In genomic region chr17:68399638-68400403, GRCh38 we compare ENCODE assay signal across 9 cellular contexts. TPM values are rescaled to one million over a fixed set of nuclear protein-coding genes. Genes with fewer than 3 reads are reported as not detected.
A peak's percentile ranks its signal among the peaks of the same experiment; 100 is the strongest.
DNase-seq lines count a peak whose midpoint lies in the region; ATAC-seq and TF ChIP-seq lines count a peak whose summit lies in the region.
"Had no signal": no experiment of that assay in that cellular context is flagged by ENCODE, and none has a peak within 500 bp of the region (broad histone marks: within the 10 kb centered on the region; RNA-seq: fewer than 3 reads in every experiment).

No MANE protein-coding gene starts in this region.

- peaks cover 38% of the 10 kb centered on the region for H3K36me3 Mint-ChIP-seq in activated CD8-positive, alpha-beta memory T cell treated with anti-CD3 and anti-CD28 coated beads, Interleukin-2, amount 10 ng/mL, durations not matched to agents 7 days and 5 days
- peaks cover under 1 to 1% of the 10 kb centered on the region in 2 donors for H3K36me3 Mint-ChIP-seq in activated T-cell treated with anti-CD3 and anti-CD28 coated beads, Interleukin-2, amount 50 U/mL, for 72 hours (ENCODE audit: insufficient read depth in 2 of 2)
- H3K36me3 Mint-ChIP-seq in progenitor cell of endocrine pancreas (ENCODE audit: insufficient read depth), result peaks cover 2% of the 10 kb centered on the region

- peak overlapping the region; percentile 41 for H3K4me2 ChIP-seq in hepatocyte

- H3K27ac Mint-ChIP-seq in activated CD8-positive, alpha-beta memory T cell treated with anti-CD3 and anti-CD28 coated beads, Interleukin-2, amount 10 ng/mL, durations not matched to agents 7 days and 5 days, result peak overlapping the region; percentile 44
- peak overlapping the region; percentile 92 for H3K27ac Mint-ChIP-seq in activated T-cell treated with anti-CD3 and anti-CD28 coated beads, Interleukin-2, amount 50 U/mL, for 72 hours
- no peak overlapping the region for H3K27ac Mint-ChIP-seq in progenitor cell of endocrine pancreas

- no peaks in the 10 kb centered on the region for H3K27me3 Mint-ChIP-seq in activated CD8-positive, alpha-beta memory T cell treated with anti-CD3 and anti-CD28 coated beads, Interleukin-2, amount 10 ng/mL, durations not matched to agents 7 days and 5 days
- no peaks in the 10 kb centered on the region for H3K27me3 Mint-ChIP-seq in activated T-cell treated with anti-CD3 and anti-CD28 coated beads, Interleukin-2, amount 50 U/mL, for 72 hours (ENCODE audit: low read depth)
- H3K27me3 Mint-ChIP-seq in progenitor cell of endocrine pancreas, result peaks cover 6% of the 10 kb centered on the region

- no peaks in the 10 kb centered on the region for H4K20me1 ChIP-seq in hepatocyte (ENCODE audit: insufficient read depth, poor library complexity, severe bottlenecking)

- H3K4me3 Mint-ChIP-seq in activated CD8-positive, alpha-beta memory T cell treated with anti-CD3 and anti-CD28 coated beads, Interleukin-2, amount 10 ng/mL, durations not matched to agents 7 days and 5 days, result no peak overlapping the region
- peak overlapping the region; percentile 72 to 76 for H3K4me3 Mint-ChIP-seq in activated T-cell treated with anti-CD3 and anti-CD28 coated beads, Interleukin-2, amount 50 U/mL, for 72 hours
- H3K4me3 Mint-ChIP-seq in progenitor cell of endocrine pancreas (ENCODE audit: low read depth), result no peak overlapping the region

- H3K9me2 ChIP-seq in hepatocyte (replicated peaks; ENCODE audit: insufficient read depth), result no peaks in the 10 kb centered on the region

- no peak overlapping the region for H3K4me3 ChIP-seq in hepatocyte
- no peak overlapping the region for H3K4me3 ChIP-seq in transverse colon
- H3K4me3 ChIP-seq: coronary artery had no signal

- peak overlapping the region; percentile 80 for H3K27ac ChIP-seq in hepatocyte
- no peak overlapping the region for H3K27ac ChIP-seq in transverse colon
- H3K27ac ChIP-seq: coronary artery had no signal

- H3K27me3 ChIP-seq in hepatocyte (no peaks in the 10 kb centered on the region), transverse colon (no peaks in the 10 kb centered on the region)

- intact Hi-C loops in transverse colon (cut with DNase I; ENCODE audit: low total_unique reads), result no loop called here

- H3K4me1 Mint-ChIP-seq in activated CD8-positive, alpha-beta memory T cell treated with anti-CD3 and anti-CD28 coated beads, Interleukin-2, amount 10 ng/mL, durations not matched to agents 7 days and 5 days, result peaks cover 34% of the 10 kb centered on the region
- peaks cover 43% of the 10 kb centered on the region for H3K4me1 Mint-ChIP-seq in activated T-cell treated with anti-CD3 and anti-CD28 coated beads, Interleukin-2, amount 50 U/mL, for 72 hours (ENCODE audit: low read depth)
- H3K4me1 Mint-ChIP-seq in progenitor cell of endocrine pancreas (ENCODE audit: low read depth), result peaks cover 2% of the 10 kb centered on the region

- H3K9me3 Mint-ChIP-seq in activated CD8-positive, alpha-beta memory T cell treated with anti-CD3 and anti-CD28 coated beads, Interleukin-2, amount 10 ng/mL, durations not matched to agents 7 days and 5 days (ENCODE audit: low read depth), result peaks cover 11% of the 10 kb centered on the region
- no peaks in the 10 kb centered on the region for H3K9me3 Mint-ChIP-seq in activated T-cell treated with anti-CD3 and anti-CD28 coated beads, Interleukin-2, amount 50 U/mL, for 72 hours
- peaks cover 9% of the 10 kb centered on the region for H3K9me3 Mint-ChIP-seq in progenitor cell of endocrine pancreas (ENCODE audit: low read depth)

- H3K4me1 ChIP-seq in hepatocyte (ENCODE audit: insufficient read depth) (peaks cover 5% of the 10 kb centered on the region), transverse colon (peaks cover 0 to 7% (median 0%) of the 10 kb centered on the region in 4 donors)

- H3K9me3 ChIP-seq in hepatocyte (ENCODE audit: low read depth) (no peaks in the 10 kb centered on the region), transverse colon (no peaks in the 10 kb centered on the region)

- no peak overlapping the region for H2AFZ ChIP-seq in hepatocyte

- CTCF ChIA-PET in activated CD8-positive, alpha-beta memory T cell treated with anti-CD3 and anti-CD28 coated beads, Interleukin-2, amount 10 ng/mL, durations not matched to agents 7 days and 5 days (lab: Charles Lee), result interaction anchor here (0.7 to 4.6 kb wide), 40 partner anchors 7 to 363 kb away, joined by 3 to 60 read pairs (median 6); partner anchors contain the start of genes AMZ2, ARSG, SLC16A6 and WIPI1

- no peak for TF ChIP-seq POLR2A in transverse colon (IDR thresholded peaks at IDR 0.05)

- no peak for TF ChIP-seq CTCF in hepatocyte (IDR thresholded peaks at IDR 0.05; ENCODE audit: poor library complexity)
- no peak for TF ChIP-seq CTCF in transverse colon (IDR thresholded peaks at IDR 0.05)
- no peak for TF ChIP-seq CTCF in progenitor cell of endocrine pancreas (IDR thresholded peaks at IDR 0.05; ENCODE audit: unreplicated experiment)

- no peak for DNase-seq in activated CD8-positive, alpha-beta memory T cell treated with anti-CD3 and anti-CD28 coated beads, Interleukin-2, amount 10 ng/mL, durations not matched to agents 7 days and 5 days
- DNase-seq in activated CD8-positive, alpha-beta memory T cell treated with anti-CD3 and anti-CD28 coated beads, Interleukin-2, amount 50 U/mL, for 48 hours, result no peak
- peak; percentile 49 to 60 for DNase-seq in activated T-cell treated with anti-CD3 and anti-CD28 coated beads, Interleukin-2, amount 50 U/mL, for 72 hours
- peak; percentile 65 for DNase-seq in hepatocyte (ENCODE audit: low spot score)
- DNase-seq in transverse colon, result peak; percentile 25
- no peak for DNase-seq in progenitor cell of endocrine pancreas (ENCODE audit: low spot score, unreplicated experiment)
- DNase-seq in NCI-H510A treated with DMSO at 0.1 percent for 48 hours (lab: John Stamatoyannopoulos, UW), result no peak
- no peak for DNase-seq in NCI-H2171 treated with DMSO at 0.1 percent for 48 hours (lab: John Stamatoyannopoulos, UW)

- no peak for TF ChIP-seq EP300 in transverse colon (IDR thresholded peaks at IDR 0.05; ENCODE audit: low read depth)

- WGBS in hepatocyte (ENCODE audit: low lambda C conversion rate, missing lambda C conversion rate), result 49% methylated on average over 19 of the region's 19 CpGs
- 34 to 54% methylated on average over 4 to 19 of the region's 19 CpGs for WGBS in transverse colon (ENCODE audit: low coverage in 1 of 2), 2 donors

- in situ Hi-C loops in transverse colon (cut with MboI; ENCODE audit: low pct_ligation_motif_present in 1 of 4, low pct_unique_long_range_greater_than_20kb in 1 of 4, low sequenced_read_pairs in 3 of 4), result no loop called here

- no peaks in the 10 kb centered on the region for H3K79me2 ChIP-seq in hepatocyte

- H3K36me3 ChIP-seq in hepatocyte (replicated peaks; ENCODE audit: insufficient read depth, low read depth) (no peaks in the 10 kb centered on the region), transverse colon (no peaks in the 10 kb centered on the region)

- peak; percentile 30 for ATAC-seq in activated CD8-positive, alpha-beta memory T cell treated with anti-CD3 and anti-CD28 coated beads, Interleukin-2, amount 10 ng/mL, durations not matched to agents 7 days and 5 days
- peak; percentile 79 to 83 for ATAC-seq in activated T-cell treated with anti-CD3 and anti-CD28 coated beads, Interleukin-2, amount 50 U/mL, for 72 hours (replicated peaks in 1 of 2)

RNA-seq across cellular contexts. Expression of gene WIPI1, which starts 57.5 kb away (rescaled TPM):
- total RNA-seq in activated CD8-positive, alpha-beta memory T cell treated with anti-CD3 and anti-CD28 coated beads, Interleukin-2, amount 10 ng/mL, durations not matched to agents 7 days and 5 days, result 10 to 100 TPM; 45.5 to 47.7 TPM
- 10 to 100 TPM; 61.0 to 85.8 TPM for total RNA-seq in activated T-cell treated with anti-CD3 and anti-CD28 coated beads, Interleukin-2, amount 50 U/mL, for 72 hours
- total RNA-seq in hepatocyte (67.4 and 84.0 TPM in 2 replicates), transverse colon (100 to 1,000 TPM in 2 of 4 donors, 10 to 100 TPM in 2; 62.6 to 313 (median 97.1) TPM), progenitor cell of endocrine pancreas (53.5 and 54.3 TPM in 2 replicates)
- 79.6 and 91.3 TPM in 2 replicates for polyA plus RNA-seq in hepatocyte

Comparison
In these comparisons a context has a peak if more than half of its experiments do, and no peak if none do; other contexts are left out.
1. DNase-seq: peak in activated T-cell treated with anti-CD3 and anti-CD28 coated beads, Interleukin-2, amount 50 U/mL, for 72 hours (2 of 2), hepatocyte (single experiment) and transverse colon (single experiment); none in activated CD8-positive, alpha-beta memory T cell treated with anti-CD3 and anti-CD28 coated beads, Interleukin-2, amount 10 ng/mL, durations not matched to agents 7 days and 5 days (single experiment), activated CD8-positive, alpha-beta memory T cell treated with anti-CD3 and anti-CD28 coated beads, Interleukin-2, amount 50 U/mL, for 48 hours (single experiment), progenitor cell of endocrine pancreas (single experiment), NCI-H510A treated with DMSO at 0.1 percent for 48 hours (single experiment) and NCI-H2171 treated with DMSO at 0.1 percent for 48 hours (single experiment).
2. H3K4me3 Mint-ChIP-seq: peak in activated T-cell treated with anti-CD3 and anti-CD28 coated beads, Interleukin-2, amount 50 U/mL, for 72 hours (2 of 2); none in activated CD8-positive, alpha-beta memory T cell treated with anti-CD3 and anti-CD28 coated beads, Interleukin-2, amount 10 ng/mL, durations not matched to agents 7 days and 5 days (single experiment) and progenitor cell of endocrine pancreas (single experiment).